ENCODE assay signal across 8 cellular contexts in the genomic region with DNA sequence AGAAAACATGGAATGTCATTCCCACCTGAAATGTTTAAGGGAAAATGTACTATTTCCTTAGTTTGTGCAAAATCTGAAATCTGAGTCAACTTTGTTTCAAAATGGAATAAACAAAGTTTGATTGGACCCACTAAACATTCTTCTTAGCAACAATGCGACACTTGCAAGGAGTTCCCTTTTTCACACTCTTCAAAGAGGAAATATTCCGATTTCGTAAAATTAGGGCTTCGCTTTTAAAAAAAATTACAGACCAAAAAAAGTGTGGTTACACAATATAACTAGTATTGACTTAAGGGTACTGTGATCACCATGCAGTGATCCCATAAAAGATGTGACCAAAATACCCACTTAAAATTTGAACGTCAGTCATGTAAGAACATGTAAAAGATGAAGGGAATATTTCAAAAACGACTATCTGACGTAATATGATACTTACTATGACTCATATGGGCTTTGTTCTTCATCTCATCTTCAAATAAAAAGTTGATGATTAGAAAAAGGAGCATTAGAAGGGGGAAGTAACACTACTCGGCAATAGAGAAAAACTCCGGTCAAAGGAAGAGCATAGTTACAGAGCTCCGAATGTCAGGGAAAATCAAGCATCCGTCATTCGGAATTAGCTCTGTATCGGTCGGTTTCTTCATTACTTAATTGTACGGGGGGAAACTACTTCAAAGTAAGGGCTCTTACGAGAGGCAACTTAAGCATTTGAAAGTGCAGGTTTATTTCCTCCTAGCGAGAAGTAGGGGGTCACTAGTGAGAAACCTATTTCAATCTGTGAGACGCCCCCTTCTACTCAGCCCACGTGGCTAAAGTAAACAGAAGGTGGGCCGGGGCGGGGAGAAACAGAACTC. TPM values are rescaled to one million over a fixed set of nuclear protein-coding genes. Genes with fewer than 3 reads are reported as not detected.
DNase-seq lines count a peak whose midpoint lies in the region; ATAC-seq and TF ChIP-seq lines count a peak whose summit lies in the region.

No MANE protein-coding gene starts in this region.

- H3K27ac ChIP-seq in Karpas-422 (ENCODE audit: low read length) (no peak overlapping the region), transverse colon (peak overlapping the region; percentile 83 to 93 (median 86))

- DNase-seq in activated CD8-positive, alpha-beta memory T cell treated with anti-CD3 and anti-CD28 coated beads for 24 hours = peak; percentile 74
- DNase-seq in activated CD8-positive, alpha-beta memory T cell treated with anti-CD3 and anti-CD28 coated beads, Interleukin-2, amount 50 U/mL, for 4 hours = no peak
- DNase-seq in Karpas-422 (no peak), astrocyte of the spinal cord (ENCODE audit: low read depth, low spot score) (peak; percentile 20), lower leg skin (ENCODE audit: low spot score in 2 of 2) (no peak), transverse colon (no peak)

- in situ Hi-C loops in astrocyte of the spinal cord (cut with HindIII; ENCODE audit: low sequenced_read_pairs) (no loop called here), transverse colon (cut with MboI; ENCODE audit: low pct_ligation_motif_present in 1 of 4, low pct_unique_long_range_greater_than_20kb in 1 of 4, low sequenced_read_pairs in 3 of 4) (loop anchor here in 3 of 4 donors (10.0 to 25.0 kb wide), 2 partner anchors 330 to 567 kb away; a partner anchor contains a TSS)

- H4K20me1 ChIP-seq in Karpas-422 (ENCODE audit: insufficient read depth, low read depth, low read length) = peaks cover 8% of the 10 kb centered on the region; the same call in 1 of the 2 replicates

- TF ChIP-seq POLR2A in lower leg skin (IDR thresholded peaks at IDR 0.05) (no peak), transverse colon (IDR thresholded peaks at IDR 0.05) (peak; percentile 31)

- H3K4me1 ChIP-seq in Karpas-422 (ENCODE audit: low read length) = peaks cover 19% of the 10 kb centered on the region
- peaks cover 8 to 31% (median 18%) of the 10 kb centered on the region in 4 donors for H3K4me1 ChIP-seq in transverse colon

- H3K27me3 ChIP-seq in Karpas-422 (ENCODE audit: low read length) (no peaks in the 10 kb centered on the region; the same call in 1 of the 2 replicates), transverse colon (no peaks in the 10 kb centered on the region)

- H3K36me3 ChIP-seq in Karpas-422 (ENCODE audit: insufficient read depth, low read length) (no peaks in the 10 kb centered on the region), transverse colon (no peaks in the 10 kb centered on the region)

- ATAC-seq in HG02852 (IDR thresholded peaks at IDR 0.05; ENCODE audit: unreplicated experiment) (no peak), GM19397 (IDR thresholded peaks at IDR 0.05; ENCODE audit: unreplicated experiment) (no peak)

- peaks cover 11% of the 10 kb centered on the region for H3K79me2 ChIP-seq in Karpas-422 (ENCODE audit: low read length)

- TF ChIP-seq CTCF in astrocyte of the spinal cord (IDR thresholded peaks at IDR 0.05; ENCODE audit: low read depth, low read length) (no peak), lower leg skin (IDR thresholded peaks at IDR 0.05) (no peak), transverse colon (IDR thresholded peaks at IDR 0.05) (no peak)

- H3K4me3 ChIP-seq in Karpas-422 (ENCODE audit: low read length) = peak overlapping the region; percentile 88
- H3K4me3 ChIP-seq in astrocyte of the spinal cord (ENCODE audit: low read depth, low read length) = peak overlapping the region; percentile 98
- peak overlapping the region; percentile 66 for H3K4me3 ChIP-seq in lower leg skin (ENCODE audit: low read depth, poor library complexity, severe bottlenecking)
- peak overlapping the region; percentile 81 to 93 (median 87) for H3K4me3 ChIP-seq in transverse colon

- no peak for TF ChIP-seq EP300 in transverse colon (IDR thresholded peaks at IDR 0.05; ENCODE audit: low read depth)

- peak overlapping the region; percentile 95 for H2AFZ ChIP-seq in Karpas-422 (ENCODE audit: low read length)

- WGBS in lower leg skin, 2 donors = 34 to 41% methylated on average over 21 of the region's 21 CpGs
- WGBS in transverse colon (ENCODE audit: low coverage in 1 of 2), 2 donors = 40 to 45% methylated on average over 20 to 21 of the region's 21 CpGs

- peak overlapping the region; percentile 82 for H3K9ac ChIP-seq in Karpas-422 (ENCODE audit: low read length)

- H3K4me2 ChIP-seq in Karpas-422 (ENCODE audit: low read depth, low read length, poor library complexity, severe bottlenecking) = peak overlapping the region; percentile 83

- H3K9me2 ChIP-seq in Karpas-422 (replicated peaks; ENCODE audit: insufficient read depth, low read length) = no peaks in the 10 kb centered on the region

- intact Hi-C loops in lower leg skin (cut with DNase I; ENCODE audit: low total_unique reads) = loop anchor here (10.0 kb wide), 1 partner anchor 330 kb away; a partner anchor contains a TSS
- intact Hi-C loops in transverse colon (cut with DNase I; ENCODE audit: low total_unique reads) = loop anchor here (1.0 kb wide), 1 partner anchor 326 kb away; no protein-coding TSS in a partner anchor

- H3K9me3 ChIP-seq in Karpas-422 (ENCODE audit: low read length) (no peaks in the 10 kb centered on the region), transverse colon (no peaks in the 10 kb centered on the region)

RNA-seq across cellular contexts. Expression of a gene that starts 1.4 kb away (rescaled TPM):
- total RNA-seq in Karpas-422 (2014; rRNA removed; shearing (Covaris generic); ENCODE audit: low replicate concordance) = 7.2 and 16.7 TPM in 2 replicates
- total RNA-seq in lower leg skin (10 to 100 TPM; 31.0 to 36.0 (median 32.8) TPM), transverse colon (10 to 100 TPM; 23.9 to 33.6 (median 29.5) TPM)

Comparison
In these comparisons a context has a peak if more than half of its experiments do, and no peak if none do; other contexts are left out.
1. DNase-seq: peak in activated CD8-positive, alpha-beta memory T cell treated with anti-CD3 and anti-CD28 coated beads for 24 hours (single experiment) and astrocyte of the spinal cord (single experiment); none in activated CD8-positive, alpha-beta memory T cell treated with anti-CD3 and anti-CD28 coated beads, Interleukin-2, amount 50 U/mL, for 4 hours (single experiment), Karpas-422 (single experiment), lower leg skin (0 of 2) and transverse colon (single experiment).
2. Peak in every context shown above with its lines, with median percentiles within 50 percentile points of each other: H3K4me3 ChIP-seq.